12 cellular contexts compared by ENCODE assay signal in the genomic region with DNA sequence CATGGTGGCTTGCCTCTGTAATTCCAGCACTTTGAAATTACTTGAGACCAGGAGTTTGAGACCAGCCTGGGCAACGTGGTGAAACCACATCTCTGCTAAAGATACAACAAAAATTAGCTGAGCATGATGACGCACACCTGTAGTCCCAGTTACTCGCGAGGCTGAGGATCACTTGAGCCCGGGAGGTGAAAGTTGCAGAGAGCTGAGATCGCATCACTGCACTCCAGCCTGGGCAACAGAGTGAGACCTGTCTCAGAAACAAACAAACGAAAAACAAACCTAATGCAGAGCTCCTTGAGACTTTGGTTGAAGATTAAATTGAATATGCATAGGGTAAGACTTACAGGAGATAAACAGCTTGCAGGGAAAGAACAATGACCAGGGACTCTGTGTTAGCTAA.
A peak's percentile ranks its signal among the peaks of the same experiment; 100 is the strongest.
DNase-seq lines count a peak whose midpoint lies in the region; ATAC-seq and TF ChIP-seq lines count a peak whose summit lies in the region.
"Had no signal": no experiment of that assay in that cellular context is flagged by ENCODE, and none has a peak within 500 bp of the region (broad histone marks: within the 10 kb centered on the region; RNA-seq: fewer than 3 reads in every experiment).

No MANE protein-coding gene starts in this region.

- H3K79me2 ChIP-seq in OCI-LY1 (ENCODE audit: insufficient read depth, low read length) = no peaks in the 10 kb centered on the region

- ATAC-seq in GM18505 (IDR thresholded peaks at IDR 0.05; ENCODE audit: unreplicated experiment) (peak; percentile 84), GM21367 (IDR thresholded peaks at IDR 0.05; ENCODE audit: unreplicated experiment) (peak; percentile 81), HG03025 (IDR thresholded peaks at IDR 0.05; ENCODE audit: low FRiP score, unreplicated experiment) (peak; percentile 66), right lobe of liver (no peak)

- no peak overlapping the region for H2AFZ ChIP-seq in OCI-LY1 (ENCODE audit: low read length)

- TF ChIP-seq POLR2A in GM18505 (IDR thresholded peaks at IDR 0.05; ENCODE audit: borderline replicate concordance, extremely low read depth, insufficient read depth, insufficient read length) (no peak), right lobe of liver (IDR thresholded peaks at IDR 0.05) (no peak)

- no peaks in the 10 kb centered on the region for H3K27me3 ChIP-seq in OCI-LY1 (ENCODE audit: insufficient read depth, low read length)
- no peaks in the 10 kb centered on the region for H3K27me3 ChIP-seq in right lobe of liver
- no peaks in the 10 kb centered on the region for H3K27me3 ChIP-seq in ascending aorta
- H3K27me3 ChIP-seq: esophagus squamous epithelium had no signal

- no peaks in the 10 kb centered on the region for H3K9me3 ChIP-seq in OCI-LY1 (ENCODE audit: low read length)
- no peaks in the 10 kb centered on the region for H3K9me3 ChIP-seq in right lobe of liver
- no peaks in the 10 kb centered on the region for H3K9me3 ChIP-seq in ascending aorta
- H3K9me3 ChIP-seq: esophagus squamous epithelium had no signal

- no peaks in the 10 kb centered on the region for H3K9me2 ChIP-seq in OCI-LY1 (ENCODE audit: low read depth, low read length)

- no peaks in the 10 kb centered on the region for H4K20me1 ChIP-seq in OCI-LY1 (ENCODE audit: insufficient read depth, low read length)

- intact Hi-C loops in right lobe of liver (cut with DNase I) (loop anchor here in 1 of 2 donors (10.0 kb wide), 1 partner anchor 139 kb away; no protein-coding TSS in a partner anchor), ascending aorta (cut with DNase I) (no loop called here)

- H3K36me3 ChIP-seq in OCI-LY1 (ENCODE audit: insufficient read depth, low read length) (peaks cover 91% of the 10 kb centered on the region), right lobe of liver (peaks cover 3 to 75% (median 25%) of the 10 kb centered on the region in 4 donors), ascending aorta (peaks cover 47 to 87% of the 10 kb centered on the region in 2 donors)

- TF ChIP-seq CTCF in OCI-LY1 (IDR thresholded peaks at IDR 0.05; ENCODE audit: low read length) = no peak
- no peak for TF ChIP-seq CTCF in right lobe of liver (IDR thresholded peaks at IDR 0.05)
- no peak for TF ChIP-seq CTCF in ascending aorta (IDR thresholded peaks at IDR 0.05)

- H3K27ac ChIP-seq in OCI-LY1 (ENCODE audit: low read depth, low read length, poor library complexity, severe bottlenecking) (peak overlapping the region; percentile 64), right lobe of liver (no peak overlapping the region), ascending aorta (no peak overlapping the region)
- H3K27ac ChIP-seq: esophagus squamous epithelium had no signal

- no peak overlapping the region for H3K4me2 ChIP-seq in OCI-LY1 (ENCODE audit: low read length)

- peaks cover 32% of the 10 kb centered on the region for H3K4me1 ChIP-seq in OCI-LY1 (ENCODE audit: insufficient read depth, low read length, severe bottlenecking)
- no peaks in the 10 kb centered on the region for H3K4me1 ChIP-seq in right lobe of liver
- no peaks in the 10 kb centered on the region for H3K4me1 ChIP-seq in ascending aorta
- H3K4me1 ChIP-seq: esophagus squamous epithelium had no signal

- DNase-seq in right lobe of liver = no peak
- no peak for DNase-seq in activated CD4-positive, alpha-beta T cell treated with anti-CD3 and anti-CD28 coated beads for 48 hours
- no peak for DNase-seq in T1000 (lab: John Stamatoyannopoulos, UW)
- no peak for DNase-seq in ascending aorta (ENCODE audit: low spot score in 2 of 2)
- DNase-seq: activated T-cell treated with anti-CD3 and anti-CD28 coated beads, Interleukin-2, amount 50 U/mL, for 1 hour; AML-193; esophagus squamous epithelium; NCI-H1417 treated with DMSO at 0.1 percent for 48 hours had no signal

- 99% methylated on average over 6 of the region's 7 CpGs for WGBS in right lobe of liver (ENCODE audit: insufficient coverage, low coverage, low lambda C conversion rate, missing lambda C conversion rate)

- H3K9ac ChIP-seq in OCI-LY1 (ENCODE audit: low read length) = no peak overlapping the region

- H3F3A ChIP-seq in OCI-LY1 (ENCODE audit: insufficient read depth, low read length) = peaks cover 3% of the 10 kb centered on the region; the same call in 1 of the 2 replicates

- H3K4me3 ChIP-seq in OCI-LY1 (ENCODE audit: low read depth, low read length, poor library complexity, severe bottlenecking) (no peak overlapping the region), right lobe of liver (no peak overlapping the region), ascending aorta (no peak overlapping the region)
- H3K4me3 ChIP-seq: esophagus squamous epithelium had no signal

Comparison
In these comparisons a context has a peak if more than half of its experiments do, and no peak if none do; other contexts are left out.
1. ATAC-seq: peak in GM18505 (single experiment), GM21367 (single experiment) and HG03025 (single experiment); none in right lobe of liver (0 of 4).